In genomic region chr3:174216948-174217718, GRCh38 we compare ENCODE assay signal across 17 cellular contexts.
DNase-seq lines count a peak whose midpoint lies in the region; ATAC-seq and TF ChIP-seq lines count a peak whose summit lies in the region.
"Had no signal": no experiment of that assay in that cellular context is flagged by ENCODE, and none has a peak within 500 bp of the region (broad histone marks: within the 10 kb centered on the region; RNA-seq: fewer than 3 reads in every experiment).

No MANE protein-coding gene starts in this region.

- H4K20me1 ChIP-seq in DND-41 (ENCODE audit: insufficient read depth, low read length) (no peaks in the 10 kb centered on the region), SK-N-SH (ENCODE audit: insufficient read depth) (no peaks in the 10 kb centered on the region)

- H3K9me2 ChIP-seq in SK-N-SH, result no peaks in the 10 kb centered on the region

- H3K36me3 ChIP-seq in DND-41 (ENCODE audit: insufficient read depth, low read length), result no peaks in the 10 kb centered on the region
- H3K36me3 ChIP-seq in SK-N-SH (replicated peaks in 1 of 2; ENCODE audit: control insufficient read depth in 1 of 2, insufficient read depth in 2 of 2, low read length in 1 of 2), result no peaks in the 10 kb centered on the region

- H3K4me1 ChIP-seq in DND-41 (ENCODE audit: insufficient read depth, low read length), result peaks cover 2% of the 10 kb centered on the region; the same call in 1 of the 2 replicates
- peaks cover 3 to 9% of the 10 kb centered on the region in 2 experiments; a peak in 2 of 4 replicates for H3K4me1 ChIP-seq in SK-N-SH (ENCODE audit: control insufficient read depth in 1 of 2, insufficient read depth in 2 of 2, low read depth in 1 of 2, low read length in 1 of 2)

- WGBS in SK-N-SH (ENCODE audit: low lambda C conversion rate), result 73% methylated on average over 3 of the region's 3 CpGs

- H3K9ac ChIP-seq in DND-41 (ENCODE audit: low read depth, low read length) (no peak overlapping the region), SK-N-SH (no peak overlapping the region)

- ATAC-seq in DND-41 (ENCODE audit: insufficient read depth, low read depth) (peak; percentile 69), GM21447 (IDR thresholded peaks at IDR 0.05; ENCODE audit: unreplicated experiment) (no peak)
- ATAC-seq: K562 had no signal

- no peaks in the 10 kb centered on the region for H3K27me3 ChIP-seq in DND-41 (ENCODE audit: insufficient read depth, low read length, poor library complexity)
- no peaks in the 10 kb centered on the region for H3K27me3 ChIP-seq in SK-N-SH (ENCODE audit: insufficient read depth)

- DNase-seq in NCI-H82 (lab: John Stamatoyannopoulos, UW), result peak; percentile 46
- DNase-seq in NCI-H82 treated with DMSO at 0.1 percent for 48 hours (lab: John Stamatoyannopoulos, UW; ENCODE audit: unreplicated experiment), result no peak
- peak; percentile 18 for DNase-seq in DND-41
- peak; percentile 56 for DNase-seq in KG1 (lab: John Stamatoyannopoulos, UW)
- peak; percentile 63 for DNase-seq in cerebellar cortex (ENCODE audit: low spot score)
- DNase-seq in midbrain (lab: John Stamatoyannopoulos, UW), result no peak
- no peak for DNase-seq in SK-N-SH
- DNase-seq: H7, HFFc6, NCI-H1105, NCI-H146, NCI-H2029, NCI-H446 treated with DMSO at 0.1 percent for 48 hours, NCI-H748 treated with DMSO at 0.1 percent for 48 hours, Right ventricle myocardium superior had no signal

- TF ChIP-seq RAD21 in SK-N-SH (IDR thresholded peaks at IDR 0.05; ENCODE audit: low read length), result no peak

- no peak for TF ChIP-seq CTCF in DND-41 (IDR thresholded peaks at IDR 0.05; ENCODE audit: borderline replicate concordance, extremely low read depth, low read length, poor library complexity, severe bottlenecking)
- no peak for TF ChIP-seq CTCF in SK-N-SH (IDR thresholded peaks at IDR 0.05)

- no peak overlapping the region for H3K27ac ChIP-seq in DND-41 (ENCODE audit: low read length)
- no peak overlapping the region for H3K27ac ChIP-seq in SK-N-SH (ENCODE audit: low read depth in 2 of 2, low read length in 1 of 2)

- H3F3A ChIP-seq in SK-N-SH (replicated peaks; ENCODE audit: insufficient read depth), result no peaks in the 10 kb centered on the region

- CTCF ChIA-PET in SK-N-SH (lab: Yijun Ruan, JAX), result interaction anchor here (0.6 kb wide), 1 partner anchor 29 kb away, joined by 3 read pairs; no protein-coding TSS in a partner anchor

- no peak overlapping the region for H3K4me3 ChIP-seq in DND-41 (ENCODE audit: low read depth in 1 of 2, low read length in 2 of 2)
- H3K4me3 ChIP-seq in SK-N-SH (ENCODE audit: low read depth in 2 of 2, low read length in 1 of 2), result no peak overlapping the region
- H3K4me3 ChIP-seq: K562 had no signal

- no peak overlapping the region for H3K4me2 ChIP-seq in DND-41 (ENCODE audit: insufficient read depth, low read length)
- H3K4me2 ChIP-seq in SK-N-SH, result no peak overlapping the region

- POLR2A ChIA-PET in SK-N-SH (lab: Yijun Ruan, JAX), result no interaction called here

- no peak for TF ChIP-seq EP300 in SK-N-SH (IDR thresholded peaks at IDR 0.05; ENCODE audit: borderline replicate concordance in 1 of 2, low read depth in 1 of 2, low read length in 1 of 2)

- no peaks in the 10 kb centered on the region for H3K79me2 ChIP-seq in DND-41 (ENCODE audit: insufficient read depth, low read length)
- no peaks in the 10 kb centered on the region for H3K79me2 ChIP-seq in SK-N-SH (ENCODE audit: insufficient read depth)

- H3K9me3 ChIP-seq in DND-41 (ENCODE audit: insufficient read depth, low read length, severe bottlenecking), result no peaks in the 10 kb centered on the region
- no peaks in the 10 kb centered on the region for H3K9me3 ChIP-seq in SK-N-SH

- no peak overlapping the region for H2AFZ ChIP-seq in DND-41 (ENCODE audit: low read depth, low read length)
- no peak overlapping the region for H2AFZ ChIP-seq in SK-N-SH (ENCODE audit: low read depth)

TF ChIP-seq in SK-N-SH, 30 proteins besides CTCF, POLR2A, EP300 and RAD21:
- TF ChIP-seq PBX3 (IDR thresholded peaks at IDR 0.05), result no peak
- no peak for TF ChIP-seq TEAD4 (IDR thresholded peaks at IDR 0.05; ENCODE audit: borderline replicate concordance, insufficient read depth)
- TF ChIP-seq USF2 (IDR thresholded peaks at IDR 0.05; ENCODE audit: borderline replicate concordance, low read depth, low read length), result no peak
- TF ChIP-seq POLR2AphosphoS5 (IDR thresholded peaks at IDR 0.05; ENCODE audit: low read depth, low read length), result no peak

Comparison
In these comparisons a context has a peak if more than half of its experiments do, and no peak if none do; other contexts are left out.
1. DNase-seq: peak in NCI-H82 (single experiment), DND-41 (single experiment), KG1 (single experiment) and cerebellar cortex (single experiment); none in NCI-H82 treated with DMSO at 0.1 percent for 48 hours (single experiment), midbrain (single experiment) and SK-N-SH (single experiment).